Comparison of ENCODE assay signal across 12 cellular contexts in genomic region chr2:161913865-161914264, GRCh38.
A peak's percentile ranks its signal among the peaks of the same experiment; 100 is the strongest.
DNase-seq lines count a peak whose midpoint lies in the region; ATAC-seq and TF ChIP-seq lines count a peak whose summit lies in the region.
"Had no signal": no experiment of that assay in that cellular context is flagged by ENCODE, and none has a peak within 500 bp of the region (broad histone marks: within the 10 kb centered on the region; RNA-seq: fewer than 3 reads in every experiment).

No MANE protein-coding gene starts in this region.

- H3K4me3 ChIP-seq in foreskin fibroblast (ENCODE audit: low read depth in 1 of 2, low read length in 2 of 2), result no peak overlapping the region
- H3K4me3 ChIP-seq: uterus had no signal

- peak overlapping the region; percentile 53 for H3K4me3 Mint-ChIP-seq in natural killer cell treated with Interleukin-12 subunit alpha and Interleukin-12 subunit beta and Interleukin-15 and Interleukin-18, amount 100 ng/mL, for 72 hours
- no peak overlapping the region for H3K4me3 Mint-ChIP-seq in natural killer cell
- H3K4me3 Mint-ChIP-seq in activated T-helper 17 cell treated with anti-CD3 and anti-CD28 coated beads, Interleukin-2, amount 50 U/mL, for 72 hours, result no peak overlapping the region

- peak; percentile 65 to 78 for ATAC-seq in natural killer cell treated with Interleukin-12 subunit alpha and Interleukin-12 subunit beta and Interleukin-15 and Interleukin-18, amount 100 ng/mL, for 72 hours
- ATAC-seq in natural killer cell (no peak), left ventricle myocardium superior (no peak)
- peak; percentile 42 for ATAC-seq in activated T-helper 17 cell treated with anti-CD3 and anti-CD28 coated beads, Interleukin-2, amount 50 U/mL, for 72 hours (replicated peaks)

- peaks cover 28 to 42% of the 10 kb centered on the region in 2 donors for H3K4me1 Mint-ChIP-seq in natural killer cell treated with Interleukin-12 subunit alpha and Interleukin-12 subunit beta and Interleukin-15 and Interleukin-18, amount 100 ng/mL, for 72 hours (ENCODE audit: low read depth in 2 of 2)
- peaks cover 5% of the 10 kb centered on the region in 2 donors for H3K4me1 Mint-ChIP-seq in natural killer cell
- H3K4me1 Mint-ChIP-seq in activated T-helper 17 cell treated with anti-CD3 and anti-CD28 coated beads, Interleukin-2, amount 50 U/mL, for 72 hours, result peaks cover 5% of the 10 kb centered on the region

- peaks cover 10% of the 10 kb centered on the region for H3K36me3 Mint-ChIP-seq in natural killer cell treated with Interleukin-12 subunit alpha and Interleukin-12 subunit beta and Interleukin-15 and Interleukin-18, amount 100 ng/mL, for 72 hours
- H3K36me3 Mint-ChIP-seq in natural killer cell, result no peaks in the 10 kb centered on the region
- H3K36me3 Mint-ChIP-seq in activated T-helper 17 cell treated with anti-CD3 and anti-CD28 coated beads, Interleukin-2, amount 50 U/mL, for 72 hours (ENCODE audit: low read depth), result no peaks in the 10 kb centered on the region

- H3K27ac Mint-ChIP-seq in natural killer cell treated with Interleukin-12 subunit alpha and Interleukin-12 subunit beta and Interleukin-15 and Interleukin-18, amount 100 ng/mL, for 72 hours, result peak overlapping the region; percentile 89 to 97
- no peak overlapping the region for H3K27ac Mint-ChIP-seq in natural killer cell
- H3K27ac Mint-ChIP-seq in activated T-helper 17 cell treated with anti-CD3 and anti-CD28 coated beads, Interleukin-2, amount 50 U/mL, for 72 hours, result peak overlapping the region; percentile 8

- intact Hi-C loops in natural killer cell (cut with micrococcal nuclease) (no loop called here), left ventricle myocardium superior (cut with micrococcal nuclease) (no loop called here)

- H3K27me3 Mint-ChIP-seq in natural killer cell treated with Interleukin-12 subunit alpha and Interleukin-12 subunit beta and Interleukin-15 and Interleukin-18, amount 100 ng/mL, for 72 hours, result no peaks in the 10 kb centered on the region
- H3K27me3 Mint-ChIP-seq in natural killer cell (ENCODE audit: low read depth in 2 of 2), result no peaks in the 10 kb centered on the region
- no peaks in the 10 kb centered on the region for H3K27me3 Mint-ChIP-seq in activated T-helper 17 cell treated with anti-CD3 and anti-CD28 coated beads, Interleukin-2, amount 50 U/mL, for 72 hours

- TF ChIP-seq CTCF in natural killer cell (IDR thresholded peaks at IDR 0.05), result no peak
- no peak for TF ChIP-seq CTCF in foreskin fibroblast (IDR thresholded peaks at IDR 0.05; ENCODE audit: low read depth, low read length)

- H3K9me3 Mint-ChIP-seq in natural killer cell treated with Interleukin-12 subunit alpha and Interleukin-12 subunit beta and Interleukin-15 and Interleukin-18, amount 100 ng/mL, for 72 hours, result no peaks in the 10 kb centered on the region
- no peaks in the 10 kb centered on the region for H3K9me3 Mint-ChIP-seq in natural killer cell
- H3K9me3 Mint-ChIP-seq in activated T-helper 17 cell treated with anti-CD3 and anti-CD28 coated beads, Interleukin-2, amount 50 U/mL, for 72 hours, result no peaks in the 10 kb centered on the region

- DNase-seq in natural killer cell treated with Interleukin-12 subunit alpha and Interleukin-12 subunit beta and Interleukin-15 and Interleukin-18, amount 100 ng/mL, for 72 hours (ENCODE audit: low spot score), result no peak
- DNase-seq in natural killer cell (no peak), foreskin fibroblast (peak; percentile 42 to 54), HuH-7.5 (ENCODE audit: low spot score) (no peak), left ventricle myocardium superior (no peak), NCI-H2171 (lab: John Stamatoyannopoulos, UW) (no peak)
- DNase-seq in activated T-cell treated with anti-CD3 and anti-CD28 coated beads, Interleukin-2, amount 50 U/mL, for 48 hours, result no peak
- DNase-seq: central memory CD4-positive, alpha-beta T cell; GDM1; NCI-H1694; uterus had no signal

Comparison
In these comparisons a context has a peak if more than half of its experiments do, and no peak if none do; other contexts are left out.
1. ATAC-seq: peak in natural killer cell treated with Interleukin-12 subunit alpha and Interleukin-12 subunit beta and Interleukin-15 and Interleukin-18, amount 100 ng/mL, for 72 hours (2 of 2) and activated T-helper 17 cell treated with anti-CD3 and anti-CD28 coated beads, Interleukin-2, amount 50 U/mL, for 72 hours (single experiment); none in natural killer cell (0 of 3) and left ventricle myocardium superior (single experiment).
2. H3K27ac Mint-ChIP-seq: peak in natural killer cell treated with Interleukin-12 subunit alpha and Interleukin-12 subunit beta and Interleukin-15 and Interleukin-18, amount 100 ng/mL, for 72 hours (2 of 2) and activated T-helper 17 cell treated with anti-CD3 and anti-CD28 coated beads, Interleukin-2, amount 50 U/mL, for 72 hours (single experiment); none in natural killer cell (0 of 2).
3. DNase-seq: peak in foreskin fibroblast (2 of 2); none in natural killer cell treated with Interleukin-12 subunit alpha and Interleukin-12 subunit beta and Interleukin-15 and Interleukin-18, amount 100 ng/mL, for 72 hours (single experiment), natural killer cell (single experiment), HuH-7.5 (single experiment), left ventricle myocardium superior (single experiment), NCI-H2171 (single experiment) and activated T-cell treated with anti-CD3 and anti-CD28 coated beads, Interleukin-2, amount 50 U/mL, for 48 hours (0 of 2).